ENCODE assay signal across 1 cellular context in genomic region chr6:142152731-142153130, GRCh38.
TF ChIP-seq lines count a peak whose summit lies in the region.

No MANE protein-coding gene starts in this region.

TF ChIP-seq in IMR-90, 13 proteins besides CTCF, POLR2A, EP300 and RAD21:
- TF ChIP-seq RCOR1 (IDR thresholded peaks at IDR 0.05; ENCODE audit: insufficient replicate concordance, low read length): no peak
- no peak for TF ChIP-seq SMC3 (IDR thresholded peaks at IDR 0.05; ENCODE audit: low read depth, low read length)
- TF ChIP-seq MAZ (IDR thresholded peaks at IDR 0.05; ENCODE audit: borderline replicate concordance, low read depth, low read length): no peak
- TF ChIP-seq ELK1 (IDR thresholded peaks at IDR 0.05; ENCODE audit: borderline replicate concordance, low read depth, low read length): no peak
- no peak for TF ChIP-seq MAFK (IDR thresholded peaks at IDR 0.05; ENCODE audit: low read depth, low read length)
- TF ChIP-seq CEBPB (IDR thresholded peaks at IDR 0.05; ENCODE audit: low read depth, low read length): no peak
